In the genomic region with DNA sequence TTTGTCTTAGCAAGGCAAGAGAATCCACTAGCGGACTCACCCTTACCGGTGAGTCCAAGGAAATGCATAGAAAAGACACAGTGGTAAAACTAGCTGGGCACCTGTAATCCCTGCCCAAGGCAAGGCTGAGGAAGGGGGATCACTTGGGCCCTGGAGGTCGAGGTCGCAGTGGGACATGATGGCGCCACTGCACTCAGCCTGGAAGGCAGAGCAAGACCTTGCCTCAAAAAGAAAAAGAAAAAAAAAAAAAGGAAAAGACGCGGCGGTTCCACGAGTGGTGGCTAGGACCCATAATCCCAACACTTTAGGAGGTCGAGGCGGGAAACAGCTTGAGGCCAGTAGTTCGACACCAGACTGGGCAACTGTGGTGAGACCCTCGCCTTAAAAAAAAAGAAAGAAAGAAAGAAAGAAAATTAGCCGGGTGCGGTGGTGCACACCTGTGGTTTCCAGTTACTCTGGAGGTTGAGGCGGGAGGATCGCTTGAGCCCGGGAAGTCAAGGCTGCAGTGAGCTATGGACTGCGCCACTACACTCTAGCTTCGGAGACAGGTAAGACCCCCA, we compare ENCODE assay signal across 1 cellular context.
TF ChIP-seq lines count a peak whose summit lies in the region.

No MANE protein-coding gene starts in this region.

TF ChIP-seq in IMR-90, 13 proteins besides CTCF, POLR2A, EP300 and RAD21 (continued from another document):
- no peak for TF ChIP-seq MXI1 (IDR thresholded peaks at IDR 0.05; ENCODE audit: borderline replicate concordance, low read depth, low read length)
- no peak for TF ChIP-seq NFE2L2 (IDR thresholded peaks at IDR 0.05; ENCODE audit: low read depth, low read length)
- TF ChIP-seq RCOR1 (IDR thresholded peaks at IDR 0.05; ENCODE audit: insufficient replicate concordance, low read length), result no peak
- TF ChIP-seq CHD1 (IDR thresholded peaks at IDR 0.05; ENCODE audit: low read depth, low read length), result no peak
- TF ChIP-seq SMC3 (IDR thresholded peaks at IDR 0.05; ENCODE audit: low read depth, low read length), result no peak
- no peak for TF ChIP-seq ELK1 (IDR thresholded peaks at IDR 0.05; ENCODE audit: borderline replicate concordance, low read depth, low read length)
- TF ChIP-seq MAFK (IDR thresholded peaks at IDR 0.05; ENCODE audit: low read depth, low read length), result no peak
- no peak for TF ChIP-seq RFX5 (IDR thresholded peaks at IDR 0.05; ENCODE audit: low read depth, low read length)
- TF ChIP-seq FOS (IDR thresholded peaks at IDR 0.05; ENCODE audit: low read depth, low read length), result no peak
